ENCODE assay signal across 8 cellular contexts in the genomic region with DNA sequence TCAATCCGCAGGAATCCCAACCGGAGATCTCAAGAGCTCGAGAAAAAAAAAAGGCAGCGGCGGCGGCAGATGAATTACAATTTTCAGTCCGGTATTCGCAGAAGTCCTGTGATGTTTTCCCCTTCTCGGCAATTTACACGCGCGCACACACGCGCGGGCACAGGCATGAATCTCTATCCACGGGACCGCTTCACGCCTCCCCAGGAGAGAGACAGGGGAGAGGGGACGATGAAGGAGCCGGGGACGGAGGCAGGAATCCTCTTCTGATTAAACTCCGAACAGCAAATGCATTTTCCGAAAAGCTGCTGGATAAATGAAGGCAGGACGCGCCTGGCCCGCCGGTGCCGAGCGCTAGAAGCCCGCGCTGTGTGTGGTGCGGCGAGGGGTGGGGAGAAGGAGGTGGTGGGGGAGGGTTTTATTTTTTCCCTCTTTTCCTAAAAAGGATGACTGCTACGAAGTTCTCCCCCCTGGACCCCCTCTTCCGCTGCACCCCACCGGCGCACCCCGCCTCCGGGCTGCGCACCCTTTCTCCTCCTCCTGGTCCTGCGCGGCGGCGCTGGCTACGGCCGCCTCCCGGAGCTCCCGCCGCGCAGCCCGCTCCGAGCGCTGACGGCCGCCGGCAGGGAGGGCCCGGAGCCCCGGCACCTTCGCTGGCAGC. TPM values are rescaled to one million over a fixed set of nuclear protein-coding genes. Genes with fewer than 3 reads are reported as not detected.
DNase-seq lines count a peak whose midpoint lies in the region; ATAC-seq and TF ChIP-seq lines count a peak whose summit lies in the region.

BCL2 (minus strand) TSS at position 387 of the 658 bp plus-strand sequence.

- peak; percentile 15 to 19 for ATAC-seq in activated CD4-positive, CD25-positive, alpha-beta regulatory T cell treated with anti-CD3 and anti-CD28 coated beads, Interleukin-2, amount 50 U/mL, for 24 hours

- in situ Hi-C loops in GM23248 (cut with MboI) (loop anchor here (5.0 kb wide), 1 partner anchor 302 kb away; no protein-coding TSS in a partner anchor), transverse colon (cut with MboI; ENCODE audit: low pct_ligation_motif_present in 1 of 4, low pct_unique_long_range_greater_than_20kb in 1 of 4, low sequenced_read_pairs in 3 of 4) (loop anchor here (5.0 to 10.0 kb wide), 4 partner anchors 177 to 305 kb away; no protein-coding TSS in a partner anchor)

- H2AFZ ChIP-seq in GM23248 (peak within 1 kb of the TSS; percentile 82), MM.1S (ENCODE audit: low read length) (peak within 1 kb of the TSS; percentile 65)

- H3K9me2 ChIP-seq in GM23248 (ENCODE audit: insufficient read depth) (no peaks in the 10 kb centered on the region), MM.1S (replicated peaks; ENCODE audit: insufficient read depth, low read length) (no peaks in the 10 kb centered on the region)

- 1% methylated on average over 36 to 59 of the region's 59 CpGs for WGBS in GM23248 (ENCODE audit: low coverage in 1 of 2, low lambda C conversion rate in 2 of 2, missing lambda C conversion rate in 2 of 2), 2 experiments
- WGBS in esophagus, 2 donors, result 1% methylated on average over 39 to 59 of the region's 59 CpGs
- 0 to 1% methylated on average over 4 to 58 of the region's 59 CpGs for WGBS in transverse colon (ENCODE audit: low coverage in 1 of 2), 2 donors

- H3K9me3 ChIP-seq in GM23248 (ENCODE audit: low read depth), result no peaks in the 10 kb centered on the region
- H3K9me3 ChIP-seq in MM.1S (replicated peaks; ENCODE audit: insufficient read depth, low read length), result no peaks in the 10 kb centered on the region
- no peaks in the 10 kb centered on the region for H3K9me3 ChIP-seq in esophagus (ENCODE audit: control insufficient read depth in 2 of 2, insufficient read depth in 1 of 2, low read depth in 1 of 2, low read length in 1 of 2)
- no peaks in the 10 kb centered on the region for H3K9me3 ChIP-seq in mucosa of rectum (ENCODE audit: control insufficient read depth in 2 of 2, low read length in 2 of 2)
- no peaks in the 10 kb centered on the region for H3K9me3 ChIP-seq in transverse colon

- peak; percentile 73 for DNase-seq in GDM1 (lab: John Stamatoyannopoulos, UW)
- peak; percentile 67 for DNase-seq in GM23248
- peak; percentile 42 for DNase-seq in MM.1S
- DNase-seq in transverse colon, result peak; percentile 45
- no peak for DNase-seq in activated gamma-delta T cell treated with Interleukin-2 at 50 U/mL for 16 hours

- TF ChIP-seq CTCF in MM.1S (IDR thresholded peaks at IDR 0.05; ENCODE audit: low read length) (no peak), transverse colon (IDR thresholded peaks at IDR 0.05) (no peak)

- H3K4me3 ChIP-seq in GM23248, result peak within 1 kb of the TSS; percentile 77
- peak within 1 kb of the TSS; percentile 93 for H3K4me3 ChIP-seq in MM.1S (ENCODE audit: low read length)
- peak within 1 kb of the TSS; percentile 63 to 76 for H3K4me3 ChIP-seq in esophagus (ENCODE audit: low read depth in 1 of 2, low read length in 2 of 2)
- peak within 1 kb of the TSS; percentile 91 to 97 for H3K4me3 ChIP-seq in mucosa of rectum (ENCODE audit: low read length in 2 of 2)
- H3K4me3 ChIP-seq in transverse colon, result peak within 1 kb of the TSS; percentile 61 to 89 (median 72)

- intact Hi-C loops in transverse colon (cut with DNase I; ENCODE audit: low total_unique reads), result loop anchor here (5.0 kb wide), 1 partner anchor 187 kb away; no protein-coding TSS in a partner anchor

- TF ChIP-seq POLR2A in transverse colon (IDR thresholded peaks at IDR 0.05), result peak; percentile 12

- H3K36me3 ChIP-seq in GM23248 (ENCODE audit: low read depth) (no peaks in the 10 kb centered on the region), MM.1S (replicated peaks; ENCODE audit: insufficient read depth, low read length) (no peaks in the 10 kb centered on the region), esophagus (ENCODE audit: control insufficient read depth in 2 of 2, insufficient read depth in 2 of 2, low read length in 1 of 2) (no peaks in the 10 kb centered on the region), mucosa of rectum (ENCODE audit: control insufficient read depth in 2 of 2, insufficient read depth in 2 of 2, low read length in 2 of 2) (no peaks in the 10 kb centered on the region), transverse colon (no peaks in the 10 kb centered on the region)

- H4K20me1 ChIP-seq in GM23248 (ENCODE audit: insufficient read depth) (no peaks in the 10 kb centered on the region), MM.1S (ENCODE audit: insufficient read depth, low read length) (no peaks in the 10 kb centered on the region)

- H3K9ac ChIP-seq in GM23248, result peak within 1 kb of the TSS; percentile 72
- H3K9ac ChIP-seq in MM.1S (ENCODE audit: low read length), result peak within 1 kb of the TSS; percentile 95
- peak within 1 kb of the TSS; percentile 76 to 90 for H3K9ac ChIP-seq in mucosa of rectum (ENCODE audit: low read depth in 1 of 2, low read length in 2 of 2)

- H3K4me2 ChIP-seq in GM23248 (ENCODE audit: unreplicated experiment) (peak within 1 kb of the TSS; percentile 89), MM.1S (ENCODE audit: low read depth, low read length) (peak within 1 kb of the TSS; percentile 74)

- TF ChIP-seq EP300 in transverse colon (IDR thresholded peaks at IDR 0.05; ENCODE audit: low read depth), result no peak

- H3F3A ChIP-seq in GM23248 (ENCODE audit: insufficient read depth) (peaks cover 20% of the 10 kb centered on the region; the same call in 1 of the 2 replicates), MM.1S (ENCODE audit: insufficient read depth, low read length) (peaks cover 22% of the 10 kb centered on the region)

- H3K79me2 ChIP-seq in GM23248 (ENCODE audit: insufficient read depth) (no peaks in the 10 kb centered on the region), MM.1S (ENCODE audit: low read length) (peaks cover 52% of the 10 kb centered on the region)

- H3K27me3 ChIP-seq in GM23248 (replicated peaks; ENCODE audit: insufficient read depth), result no peaks in the 10 kb centered on the region
- H3K27me3 ChIP-seq in MM.1S (replicated peaks; ENCODE audit: insufficient read depth, low read length), result no peaks in the 10 kb centered on the region
- no peaks in the 10 kb centered on the region for H3K27me3 ChIP-seq in esophagus (ENCODE audit: control insufficient read depth in 1 of 2, insufficient read depth in 2 of 2, low read length in 2 of 2)
- no peaks in the 10 kb centered on the region for H3K27me3 ChIP-seq in mucosa of rectum (ENCODE audit: control insufficient read depth in 2 of 2, insufficient read depth in 2 of 2, low read length in 2 of 2)
- no peaks in the 10 kb centered on the region for H3K27me3 ChIP-seq in transverse colon

- H3K4me1 ChIP-seq in GM23248 (ENCODE audit: insufficient read depth) (peaks cover 8% of the 10 kb centered on the region; the same call in 1 of the 2 replicates), MM.1S (ENCODE audit: low read length) (peaks cover 9% of the 10 kb centered on the region), esophagus (ENCODE audit: control insufficient read depth in 2 of 2, insufficient read depth in 2 of 2, low read length in 1 of 2) (no peaks in the 10 kb centered on the region), mucosa of rectum (ENCODE audit: control insufficient read depth in 2 of 2, insufficient read depth in 2 of 2, low read length in 2 of 2) (peaks cover 13 to 16% of the 10 kb centered on the region in 2 donors), transverse colon (peaks cover 3 to 46% (median 24%) of the 10 kb centered on the region in 4 donors)

- no peak within 1 kb of the TSS for H3K27ac ChIP-seq in GM23248
- H3K27ac ChIP-seq in MM.1S (ENCODE audit: low read length), result peak within 1 kb of the TSS; percentile 85
- peak within 1 kb of the TSS; percentile 85 to 86 for H3K27ac ChIP-seq in esophagus (ENCODE audit: low read depth in 2 of 2, low read length in 1 of 2)
- peak within 1 kb of the TSS; percentile 84 to 88 for H3K27ac ChIP-seq in mucosa of rectum (ENCODE audit: low read depth in 2 of 2, low read length in 2 of 2)
- peak within 1 kb of the TSS; percentile 91 to 94 (median 92) for H3K27ac ChIP-seq in transverse colon

RNA-seq across cellular contexts. Expression of gene BCL2, which starts in this region (rescaled TPM):
- total RNA-seq in GM23248 (2014; rRNA removed; shearing (Covaris generic)), result 1.0 and 1.5 TPM in 2 replicates
- polyA plus RNA-seq in GM23248 (2016; fragmentation: Nextera tagmentation; extraction: Ambion mirVana), result 0.30 and 0.39 TPM in 2 replicates
- polyA plus RNA-seq in esophagus, result 1 to 10 TPM; 1.3 to 1.9 TPM
- total RNA-seq in transverse colon, result 10 to 100 TPM; 14.3 to 34.8 (median 23.5) TPM
